ENCODE assay signal across 10 cellular contexts in the genomic region with DNA sequence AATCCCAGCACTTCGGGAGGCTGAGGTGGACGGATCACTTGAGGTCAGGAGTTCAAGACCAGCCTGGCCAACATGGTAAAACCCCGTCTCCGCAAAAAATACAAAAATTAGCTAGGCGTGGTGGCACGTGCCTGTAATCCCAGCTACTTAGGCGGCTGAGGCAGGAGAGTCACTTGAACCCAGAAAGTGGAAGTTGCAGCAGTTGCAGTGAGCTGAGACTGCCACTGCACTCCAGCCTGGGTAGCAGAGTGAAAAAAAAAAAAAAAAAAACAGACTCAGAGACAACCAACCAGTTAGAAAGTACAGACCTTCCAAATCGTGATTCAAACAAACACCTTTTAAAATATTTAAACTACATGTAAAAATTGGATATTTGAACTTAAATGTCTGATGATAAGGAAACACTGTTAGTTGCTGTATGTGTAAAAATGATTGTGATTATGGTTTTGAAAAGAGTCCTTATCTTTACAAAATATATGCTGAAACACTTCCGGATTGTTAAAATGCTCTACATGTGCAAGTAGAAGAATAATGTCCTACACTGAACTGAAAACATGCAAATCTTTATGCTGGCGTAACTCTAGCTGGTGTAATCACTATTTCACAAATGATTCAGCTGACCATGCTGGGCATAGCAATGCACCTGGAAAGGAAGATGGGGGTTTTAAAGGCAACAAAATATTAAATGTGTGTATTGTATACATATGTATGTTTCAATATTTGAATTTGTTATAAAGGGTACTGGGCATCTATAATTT. TPM values are rescaled to one million over a fixed set of nuclear protein-coding genes. Genes with fewer than 3 reads are reported as not detected.
A peak's percentile ranks its signal among the peaks of the same experiment; 100 is the strongest.
DNase-seq lines count a peak whose midpoint lies in the region; ATAC-seq and TF ChIP-seq lines count a peak whose summit lies in the region.
"Had no signal": no experiment of that assay in that cellular context is flagged by ENCODE, and none has a peak within 500 bp of the region (broad histone marks: within the 10 kb centered on the region; RNA-seq: fewer than 3 reads in every experiment).

No MANE protein-coding gene starts in this region.

- H3K36me3 ChIP-seq in body of pancreas (replicated peaks in 1 of 2; ENCODE audit: insufficient read depth in 1 of 2, low read depth in 2 of 2) (no peaks in the 10 kb centered on the region), tibial artery (no peaks in the 10 kb centered on the region)

- no peak for TF ChIP-seq CTCF in NB4 (IDR thresholded peaks at IDR 0.05; ENCODE audit: low read depth, low read length)
- no peak for TF ChIP-seq CTCF in body of pancreas (IDR thresholded peaks at IDR 0.05)
- no peak for TF ChIP-seq CTCF in tibial artery (IDR thresholded peaks at IDR 0.05)

- no peaks in the 10 kb centered on the region for H3K9me3 Mint-ChIP-seq in activated T-cell treated with anti-CD3 and anti-CD28 coated beads, Interleukin-2, amount 50 U/mL, for 72 hours
- H3K9me3 Mint-ChIP-seq in stimulated activated naive CD8-positive, alpha-beta T cell treated with anti-CD3 and anti-CD28 coated beads, Interleukin-15, amount 100 ng/mL, for 72 hours: no peaks in the 10 kb centered on the region

- H3K4me3 Mint-ChIP-seq in activated T-cell treated with anti-CD3 and anti-CD28 coated beads, Interleukin-2, amount 50 U/mL, for 72 hours: peak overlapping the region; percentile 41 to 47
- H3K4me3 Mint-ChIP-seq in stimulated activated naive CD8-positive, alpha-beta T cell treated with anti-CD3 and anti-CD28 coated beads, Interleukin-15, amount 100 ng/mL, for 72 hours: peak overlapping the region in 1 of 2 donors; percentile 37

- H3K27me3 Mint-ChIP-seq in activated T-cell treated with anti-CD3 and anti-CD28 coated beads, Interleukin-2, amount 50 U/mL, for 72 hours (ENCODE audit: low read depth): no peaks in the 10 kb centered on the region
- H3K27me3 Mint-ChIP-seq in stimulated activated naive CD8-positive, alpha-beta T cell treated with anti-CD3 and anti-CD28 coated beads, Interleukin-15, amount 100 ng/mL, for 72 hours: no peaks in the 10 kb centered on the region

- H3K4me1 Mint-ChIP-seq in activated T-cell treated with anti-CD3 and anti-CD28 coated beads, Interleukin-2, amount 50 U/mL, for 72 hours (ENCODE audit: low read depth): peaks cover 54% of the 10 kb centered on the region
- H3K4me1 Mint-ChIP-seq in stimulated activated naive CD8-positive, alpha-beta T cell treated with anti-CD3 and anti-CD28 coated beads, Interleukin-15, amount 100 ng/mL, for 72 hours: peaks cover 38% of the 10 kb centered on the region

- peak; percentile 38 to 55 for ATAC-seq in activated T-cell treated with anti-CD3 and anti-CD28 coated beads, Interleukin-2, amount 50 U/mL, for 72 hours (replicated peaks in 1 of 2)
- ATAC-seq in HG02884 (IDR thresholded peaks at IDR 0.05; ENCODE audit: unreplicated experiment) (peak; percentile 81), body of pancreas (no peak)
- peak; percentile 64 for ATAC-seq in stimulated activated naive CD8-positive, alpha-beta T cell treated with anti-CD3 and anti-CD28 coated beads, Interleukin-15, amount 100 ng/mL, for 72 hours

- no peak overlapping the region for H3K27ac ChIP-seq in body of pancreas
- no peak overlapping the region for H3K27ac ChIP-seq in tibial artery
- H3K27ac ChIP-seq: skin epidermis had no signal

- H3K9me3 ChIP-seq in body of pancreas (no peaks in the 10 kb centered on the region), tibial artery (no peaks in the 10 kb centered on the region)

- H3K4me3 ChIP-seq in NB4 (ENCODE audit: low read depth, low read length) (no peak overlapping the region), body of pancreas (no peak overlapping the region), tibial artery (no peak overlapping the region)
- H3K4me3 ChIP-seq: skin epidermis had no signal

- WGBS in body of pancreas, 2 donors: 69 to 73% methylated on average over 5 to 6 of the region's 10 CpGs

- TF ChIP-seq POLR2A in NB4 (IDR thresholded peaks at IDR 0.05; ENCODE audit: extremely low read depth, insufficient read length) (no peak), body of pancreas (IDR thresholded peaks at IDR 0.05) (no peak)

- no peaks in the 10 kb centered on the region for H3K27me3 ChIP-seq in body of pancreas
- no peaks in the 10 kb centered on the region for H3K27me3 ChIP-seq in tibial artery

- H3K4me1 ChIP-seq in body of pancreas (no peaks in the 10 kb centered on the region), tibial artery (no peaks in the 10 kb centered on the region)

- DNase-seq in activated T-cell treated with anti-CD3 and anti-CD28 coated beads, Interleukin-2, amount 50 U/mL, for 72 hours: no peak
- DNase-seq in activated T-cell treated with anti-CD3 and anti-CD28 coated beads, Interleukin-2, amount 50 U/mL, for 48 hours: no peak
- DNase-seq in NB4 (ENCODE audit: low read depth): peak; percentile 53
- no peak for DNase-seq in stimulated activated naive CD8-positive, alpha-beta T cell treated with anti-CD3 and anti-CD28 coated beads, Interleukin-15, amount 100 ng/mL, for 72 hours
- DNase-seq in body of pancreas: no peak
- DNase-seq in KG1 (lab: John Stamatoyannopoulos, UW): no peak
- no peak for DNase-seq in tibial artery
- DNase-seq: NCI-H446 treated with DMSO at 0.1 percent for 48 hours had no signal

- intact Hi-C loops in body of pancreas (cut with DNase I): no loop called here
- intact Hi-C loops in tibial artery (cut with DNase I; ENCODE audit: low total_unique reads): no loop called here

- H3K36me3 Mint-ChIP-seq in activated T-cell treated with anti-CD3 and anti-CD28 coated beads, Interleukin-2, amount 50 U/mL, for 72 hours (ENCODE audit: insufficient read depth in 2 of 2): peaks cover 0 to 4% of the 10 kb centered on the region in 2 donors

- H3K27ac Mint-ChIP-seq in activated T-cell treated with anti-CD3 and anti-CD28 coated beads, Interleukin-2, amount 50 U/mL, for 72 hours: peak overlapping the region; percentile 27
- peak overlapping the region in 1 of 2 donors; percentile 69 for H3K27ac Mint-ChIP-seq in stimulated activated naive CD8-positive, alpha-beta T cell treated with anti-CD3 and anti-CD28 coated beads, Interleukin-15, amount 100 ng/mL, for 72 hours

RNA-seq across cellular contexts. Expression of a gene that starts 37.8 kb away (rescaled TPM):
- 100 to 1,000 TPM in 1 of 2 donors, 10 to 100 TPM in 1; 93.3 to 106 TPM for total RNA-seq in activated T-cell treated with anti-CD3 and anti-CD28 coated beads, Interleukin-2, amount 50 U/mL, for 72 hours
- total RNA-seq in body of pancreas: 10 to 100 TPM in 1 of 2 donors, 1 to 10 TPM in 1; 4.7 to 11.2 TPM

Comparison
In these comparisons a context has a peak if more than half of its experiments do, and no peak if none do; other contexts are left out.
1. RNA of a gene that starts 37.8 kb away (total RNA-seq): 93.3 to 106 TPM in activated T-cell treated with anti-CD3 and anti-CD28 coated beads, Interleukin-2, amount 50 U/mL, for 72 hours; 4.7 to 11.2 TPM in body of pancreas; every median in the first group is over 4 times any median in the second.